ENCODE assay signal across 15 cellular contexts in genomic region chrX:632391-633042, GRCh38. TPM values are rescaled to one million over a fixed set of nuclear protein-coding genes. Genes with fewer than 3 reads are reported as not detected.
"Had no signal": no experiment of that assay in that cellular context is flagged by ENCODE, and none has a peak within 500 bp of the region (broad histone marks: within the 10 kb centered on the region; RNA-seq: fewer than 3 reads in every experiment).

No MANE protein-coding gene starts in this region.

- H3K9me3 Mint-ChIP-seq: activated T-helper 2 cell treated with anti-CD3 and anti-CD28 coated beads, Interferon-gamma antibody, Interleukin-2, Interleukin-4, amounts not matched to agents 10 μg/mL and 5 μg/mL and 100 μg/mL, durations not matched to agents 14 hours and 24 hours and 36 hours had no signal

- H3K4me1 ChIP-seq: lower lobe of right lung had no signal

- H3K9me3 ChIP-seq: lower lobe of right lung had no signal

- H3K4me3 ChIP-seq: hepatocyte, lower lobe of right lung had no signal

- H3K36me3 Mint-ChIP-seq: activated naive CD8-positive, alpha-beta T cell; brain had no signal

- H2AFZ ChIP-seq: hepatocyte had no signal

- H3K79me2 ChIP-seq: hepatocyte had no signal

- H3K4me2 ChIP-seq: hepatocyte had no signal

- DNase-seq: activated CD4-positive, alpha-beta T cell treated with anti-CD3 and anti-CD28 coated beads for 1 hour; amygdala; cortex of kidney; effector memory CD4-positive, alpha-beta T cell; lower lobe of right lung; naive thymus-derived CD4-positive, alpha-beta T cell; occipital lobe; T-helper 2 cell had no signal

- H3K36me3 ChIP-seq: lower lobe of right lung had no signal

- ATAC-seq: lower lobe of right lung; naive thymus-derived CD4-positive, alpha-beta T cell had no signal

- H3K27ac ChIP-seq: epithelial cell of prostate, hepatocyte, lower lobe of right lung had no signal

- H3K27ac Mint-ChIP-seq: activated T-helper 2 cell treated with anti-CD3 and anti-CD28 coated beads, Interferon-gamma antibody, Interleukin-2, Interleukin-4, amounts not matched to agents 10 μg/mL and 5 μg/mL and 100 μg/mL, durations not matched to agents 14 hours and 24 hours and 36 hours had no signal

- H3K4me3 Mint-ChIP-seq: activated naive CD8-positive, alpha-beta T cell; central memory CD8-positive, alpha-beta T cell; naive thymus-derived CD4-positive, alpha-beta T cell had no signal

RNA-seq across cellular contexts. Expression of gene SHOX, which starts 1.9 kb away (rescaled TPM):
- total RNA-seq: activated T-helper 2 cell treated with anti-CD3 and anti-CD28 coated beads, Interferon-gamma antibody, Interleukin-2, Interleukin-4, amounts not matched to agents 10 μg/mL and 5 μg/mL and 100 μg/mL, durations not matched to agents 14 hours and 24 hours and 36 hours; lower lobe of right lung; naive thymus-derived CD4-positive, alpha-beta T cell; renal cortical epithelial cell had no signal
